1 cellular context compared by ENCODE assay signal in genomic region chr1:168084396-168085231, GRCh38.
TF ChIP-seq lines count a peak whose summit lies in the region.

No MANE protein-coding gene starts in this region.

TF ChIP-seq in K562, 482 proteins besides CTCF, POLR2A, EP300 and RAD21 (continued from another document and continues in another):
- TF ChIP-seq, protein P1, sequence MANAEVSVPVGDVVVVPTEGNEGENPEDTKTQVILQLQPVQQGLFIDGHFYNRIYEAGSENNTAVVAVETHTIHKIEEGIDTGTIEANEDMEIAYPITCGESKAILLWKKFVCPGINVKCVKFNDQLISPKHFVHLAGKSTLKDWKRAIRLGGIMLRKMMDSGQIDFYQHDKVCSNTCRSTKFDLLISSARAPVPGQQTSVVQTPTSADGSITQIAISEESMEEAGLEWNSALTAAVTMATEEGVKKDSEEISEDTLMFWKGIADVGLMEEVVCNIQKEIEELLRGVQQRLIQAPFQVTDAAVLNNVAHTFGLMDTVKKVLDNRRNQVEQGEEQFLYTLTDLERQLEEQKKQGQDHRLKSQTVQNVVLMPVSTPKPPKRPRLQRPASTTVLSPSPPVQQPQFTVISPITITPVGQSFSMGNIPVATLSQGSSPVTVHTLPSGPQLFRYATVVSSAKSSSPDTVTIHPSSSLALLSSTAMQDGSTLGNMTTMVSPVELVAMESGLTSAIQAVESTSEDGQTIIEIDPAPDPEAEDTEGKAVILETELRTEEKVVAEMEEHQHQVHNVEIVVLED (CRISPR knock-in tag; IDR thresholded peaks at IDR 0.05): no peak
- TF ChIP-seq ZNF324 (CRISPR knock-in tag; IDR thresholded peaks at IDR 0.05): no peak
- no peak for TF ChIP-seq SAP30 (IDR thresholded peaks at IDR 0.05; ENCODE audit: borderline replicate concordance, insufficient read depth, low read depth, low read length, poor library complexity, severe bottlenecking)
- no peak for TF ChIP-seq ZFPM2 (CRISPR knock-in tag; IDR thresholded peaks at IDR 0.05)
- TF ChIP-seq CBX3 (IDR thresholded peaks at IDR 0.05; ENCODE audit: borderline replicate concordance in 1 of 2, low read length in 2 of 2): no peak
- TF ChIP-seq HMGN3 (IDR thresholded peaks at IDR 0.05; ENCODE audit: borderline replicate concordance, extremely low read depth, insufficient read length, low read depth, low read length): no peak
- no peak for TF ChIP-seq PML (IDR thresholded peaks at IDR 0.05; ENCODE audit: low read length)
- TF ChIP-seq CXXC5 (CRISPR knock-in tag; IDR thresholded peaks at IDR 0.05): peak; percentile 36
- TF ChIP-seq MECOM (CRISPR knock-in tag; IDR thresholded peaks at IDR 0.05): no peak
- TF ChIP-seq NBN (IDR thresholded peaks at IDR 0.05; ENCODE audit: low read depth): no peak
- TF ChIP-seq E2F3 (CRISPR knock-in tag; IDR thresholded peaks at IDR 0.05): no peak
- TF ChIP-seq PHF21A (IDR thresholded peaks at IDR 0.05; ENCODE audit: borderline replicate concordance, low read depth): no peak
- TF ChIP-seq TAF1 (IDR thresholded peaks at IDR 0.05; ENCODE audit: control insufficient read depth, extremely low read depth, insufficient read depth, low read length, severe bottlenecking): no peak
- TF ChIP-seq, protein P2, sequence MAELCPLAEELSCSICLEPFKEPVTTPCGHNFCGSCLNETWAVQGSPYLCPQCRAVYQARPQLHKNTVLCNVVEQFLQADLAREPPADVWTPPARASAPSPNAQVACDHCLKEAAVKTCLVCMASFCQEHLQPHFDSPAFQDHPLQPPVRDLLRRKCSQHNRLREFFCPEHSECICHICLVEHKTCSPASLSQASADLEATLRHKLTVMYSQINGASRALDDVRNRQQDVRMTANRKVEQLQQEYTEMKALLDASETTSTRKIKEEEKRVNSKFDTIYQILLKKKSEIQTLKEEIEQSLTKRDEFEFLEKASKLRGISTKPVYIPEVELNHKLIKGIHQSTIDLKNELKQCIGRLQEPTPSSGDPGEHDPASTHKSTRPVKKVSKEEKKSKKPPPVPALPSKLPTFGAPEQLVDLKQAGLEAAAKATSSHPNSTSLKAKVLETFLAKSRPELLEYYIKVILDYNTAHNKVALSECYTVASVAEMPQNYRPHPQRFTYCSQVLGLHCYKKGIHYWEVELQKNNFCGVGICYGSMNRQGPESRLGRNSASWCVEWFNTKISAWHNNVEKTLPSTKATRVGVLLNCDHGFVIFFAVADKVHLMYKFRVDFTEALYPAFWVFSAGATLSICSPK (IDR thresholded peaks at IDR 0.05; ENCODE audit: borderline replicate concordance): no peak
- TF ChIP-seq, protein P3, sequence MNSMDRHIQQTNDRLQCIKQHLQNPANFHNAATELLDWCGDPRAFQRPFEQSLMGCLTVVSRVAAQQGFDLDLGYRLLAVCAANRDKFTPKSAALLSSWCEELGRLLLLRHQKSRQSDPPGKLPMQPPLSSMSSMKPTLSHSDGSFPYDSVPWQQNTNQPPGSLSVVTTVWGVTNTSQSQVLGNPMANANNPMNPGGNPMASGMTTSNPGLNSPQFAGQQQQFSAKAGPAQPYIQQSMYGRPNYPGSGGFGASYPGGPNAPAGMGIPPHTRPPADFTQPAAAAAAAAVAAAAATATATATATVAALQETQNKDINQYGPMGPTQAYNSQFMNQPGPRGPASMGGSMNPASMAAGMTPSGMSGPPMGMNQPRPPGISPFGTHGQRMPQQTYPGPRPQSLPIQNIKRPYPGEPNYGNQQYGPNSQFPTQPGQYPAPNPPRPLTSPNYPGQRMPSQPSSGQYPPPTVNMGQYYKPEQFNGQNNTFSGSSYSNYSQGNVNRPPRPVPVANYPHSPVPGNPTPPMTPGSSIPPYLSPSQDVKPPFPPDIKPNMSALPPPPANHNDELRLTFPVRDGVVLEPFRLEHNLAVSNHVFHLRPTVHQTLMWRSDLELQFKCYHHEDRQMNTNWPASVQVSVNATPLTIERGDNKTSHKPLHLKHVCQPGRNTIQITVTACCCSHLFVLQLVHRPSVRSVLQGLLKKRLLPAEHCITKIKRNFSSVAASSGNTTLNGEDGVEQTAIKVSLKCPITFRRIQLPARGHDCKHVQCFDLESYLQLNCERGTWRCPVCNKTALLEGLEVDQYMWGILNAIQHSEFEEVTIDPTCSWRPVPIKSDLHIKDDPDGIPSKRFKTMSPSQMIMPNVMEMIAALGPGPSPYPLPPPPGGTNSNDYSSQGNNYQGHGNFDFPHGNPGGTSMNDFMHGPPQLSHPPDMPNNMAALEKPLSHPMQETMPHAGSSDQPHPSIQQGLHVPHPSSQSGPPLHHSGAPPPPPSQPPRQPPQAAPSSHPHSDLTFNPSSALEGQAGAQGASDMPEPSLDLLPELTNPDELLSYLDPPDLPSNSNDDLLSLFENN (IDR thresholded peaks at IDR 0.05; ENCODE audit: low read depth in 2 of 2, low read length in 2 of 2): no peak
- TF ChIP-seq ZNF41 (CRISPR knock-in tag; conservative IDR thresholded peaks at IDR 0.05): no peak
- TF ChIP-seq NR2F6 (CRISPR knock-in tag; IDR thresholded peaks at IDR 0.05): 0 out of 2 replicates have a peak, but pooled peaks have one; percentile 36
- no peak for TF ChIP-seq GTF2E2 (tag; IDR thresholded peaks at IDR 0.05)
- TF ChIP-seq ZNF316 (IDR thresholded peaks at IDR 0.05): peak; percentile 71
- no peak for TF ChIP-seq ZNF239 (CRISPR knock-in tag; IDR thresholded peaks at IDR 0.05)
- TF ChIP-seq ARHGAP35 (IDR thresholded peaks at IDR 0.05; ENCODE audit: partially characterized antibody): no peak
- TF ChIP-seq NFIX (CRISPR knock-in tag; IDR thresholded peaks at IDR 0.05; ENCODE audit: low read depth): no peak
- TF ChIP-seq SLC30A9 (CRISPR knock-in tag; IDR thresholded peaks at IDR 0.05): no peak
- no peak for TF ChIP-seq MGA (IDR thresholded peaks at IDR 0.05)
- TF ChIP-seq ZNF778 (CRISPR knock-in tag; IDR thresholded peaks at IDR 0.05): no peak
- TF ChIP-seq, protein P4, sequence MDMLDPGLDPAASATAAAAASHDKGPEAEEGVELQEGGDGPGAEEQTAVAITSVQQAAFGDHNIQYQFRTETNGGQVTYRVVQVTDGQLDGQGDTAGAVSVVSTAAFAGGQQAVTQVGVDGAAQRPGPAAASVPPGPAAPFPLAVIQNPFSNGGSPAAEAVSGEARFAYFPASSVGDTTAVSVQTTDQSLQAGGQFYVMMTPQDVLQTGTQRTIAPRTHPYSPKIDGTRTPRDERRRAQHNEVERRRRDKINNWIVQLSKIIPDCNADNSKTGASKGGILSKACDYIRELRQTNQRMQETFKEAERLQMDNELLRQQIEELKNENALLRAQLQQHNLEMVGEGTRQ (CRISPR knock-in tag; IDR thresholded peaks at IDR 0.05): no peak
- no peak for TF ChIP-seq ZNF282 (CRISPR knock-in tag; IDR thresholded peaks at IDR 0.05)
- no peak for TF ChIP-seq PCBP2 (IDR thresholded peaks at IDR 0.05; ENCODE audit: low read depth, low read length, poor library complexity, severe bottlenecking)
- TF ChIP-seq U2AF1 (optimal IDR thresholded peaks at IDR 0.05; ENCODE audit: low read depth, low read length): no peak
- peak; percentile 84 for TF ChIP-seq MAFG (tag; conservative IDR thresholded peaks at IDR 0.05)
- TF ChIP-seq, protein P5, sequence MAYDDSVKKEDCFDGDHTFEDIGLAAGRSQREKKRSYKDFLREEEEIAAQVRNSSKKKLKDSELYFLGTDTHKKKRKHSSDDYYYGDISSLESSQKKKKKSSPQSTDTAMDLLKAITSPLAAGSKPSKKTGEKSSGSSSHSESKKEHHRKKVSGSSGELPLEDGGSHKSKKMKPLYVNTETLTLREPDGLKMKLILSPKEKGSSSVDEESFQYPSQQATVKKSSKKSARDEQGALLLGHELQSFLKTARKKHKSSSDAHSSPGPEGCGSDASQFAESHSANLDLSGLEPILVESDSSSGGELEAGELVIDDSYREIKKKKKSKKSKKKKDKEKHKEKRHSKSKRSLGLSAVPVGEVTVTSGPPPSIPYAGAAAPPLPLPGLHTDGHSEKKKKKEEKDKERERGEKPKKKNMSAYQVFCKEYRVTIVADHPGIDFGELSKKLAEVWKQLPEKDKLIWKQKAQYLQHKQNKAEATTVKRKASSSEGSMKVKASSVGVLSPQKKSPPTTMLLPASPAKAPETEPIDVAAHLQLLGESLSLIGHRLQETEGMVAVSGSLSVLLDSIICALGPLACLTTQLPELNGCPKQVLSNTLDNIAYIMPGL (CRISPR knock-in tag; IDR thresholded peaks at IDR 0.05): no peak
- TF ChIP-seq IRF2 (CRISPR knock-in tag; IDR thresholded peaks at IDR 0.05): no peak
- no peak for TF ChIP-seq GATAD2A (IDR thresholded peaks at IDR 0.05)
- TF ChIP-seq HNRNPH1 (optimal IDR thresholded peaks at IDR 0.05; ENCODE audit: low read depth, low read length): no peak
- TF ChIP-seq ZNF644 (tag; IDR thresholded peaks at IDR 0.05; ENCODE audit: low read depth): no peak
- no peak for TF ChIP-seq CREB5 (CRISPR knock-in tag; IDR thresholded peaks at IDR 0.05)
- no peak for TF ChIP-seq ZNF24 (IDR thresholded peaks at IDR 0.05)
